Comparison of ENCODE assay signal across 3 cellular contexts in genomic region chr7:154009463-154009862, GRCh38. TPM values are rescaled to one million over a fixed set of nuclear protein-coding genes. Genes with fewer than 3 reads are reported as not detected.
"Had no signal": no experiment of that assay in that cellular context is flagged by ENCODE, and none has a peak within 500 bp of the region (broad histone marks: within the 10 kb centered on the region; RNA-seq: fewer than 3 reads in every experiment).

No MANE protein-coding gene starts in this region.

RNA-seq across cellular contexts. Expression of gene DPP6, which starts 42.7 kb away (rescaled TPM):
- polyA plus RNA-seq: keratinocyte; mammary epithelial cell; naive thymus-derived CD8-positive, alpha-beta T cell had no signal
